In the genomic region with DNA sequence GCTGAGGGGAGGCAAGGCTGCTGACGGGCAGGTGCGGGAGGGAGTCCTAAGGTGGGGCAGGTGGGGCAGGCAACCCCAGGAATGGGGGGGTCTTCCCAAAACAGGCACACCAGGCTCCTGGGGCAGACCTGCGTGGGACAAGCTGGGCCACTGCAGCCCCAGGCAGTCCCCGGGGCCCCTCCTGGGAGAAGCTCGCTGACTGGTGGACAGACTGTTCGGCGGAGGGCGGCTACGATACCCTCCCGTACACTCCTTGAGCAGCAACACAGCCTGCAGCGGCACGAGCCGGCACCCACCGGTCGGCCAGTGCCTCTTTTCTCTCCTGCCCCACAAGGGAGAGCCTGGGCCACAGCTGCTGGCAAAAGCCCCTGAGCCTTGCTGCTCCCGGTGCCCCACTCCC, we compare ENCODE assay signal across 26 cellular contexts.
"Had no signal": no experiment of that assay in that cellular context is flagged by ENCODE, and none has a peak within 500 bp of the region (broad histone marks: within the 10 kb centered on the region; RNA-seq: fewer than 3 reads in every experiment).

No MANE protein-coding gene starts in this region.

- H3K27me3 Mint-ChIP-seq: effector memory CD8-positive, alpha-beta T cell; naive B cell; natural killer cell treated with Interleukin-12 subunit alpha and Interleukin-12 subunit beta and Interleukin-15 and Interleukin-18, amount 100 ng/mL, for 72 hours; stimulated activated naive CD8-positive, alpha-beta T cell treated with anti-CD3 and anti-CD28 coated beads, Interleukin-15, Interleukin-2, amounts not matched to agents 100 ng/mL and 50 ng/mL, for 24 hours had no signal

- ATAC-seq: effector memory CD8-positive, alpha-beta T cell; gastrocnemius medialis; left lobe of liver; mucosa of descending colon; natural killer cell treated with Interleukin-12 subunit alpha and Interleukin-12 subunit beta and Interleukin-15 and Interleukin-18, amount 100 ng/mL, for 72 hours; sciatic nerve had no signal

- H3K9me3 Mint-ChIP-seq: effector memory CD8-positive, alpha-beta T cell; mesothelial cell of epicardium; naive B cell; natural killer cell treated with Interleukin-12 subunit alpha and Interleukin-12 subunit beta and Interleukin-15 and Interleukin-18, amount 100 ng/mL, for 72 hours; neural progenitor cell; stimulated activated naive CD8-positive, alpha-beta T cell treated with anti-CD3 and anti-CD28 coated beads, Interleukin-15, Interleukin-2, amounts not matched to agents 100 ng/mL and 50 ng/mL, for 24 hours had no signal

- H3K9me3 ChIP-seq: gastrocnemius medialis, heart left ventricle, mucosa of descending colon, ovary, thoracic aorta, tibial nerve, vagina had no signal

- H3K4me1 ChIP-seq: neural progenitor cell, vagina had no signal

- H3K4me3 ChIP-seq: gastrocnemius medialis, heart left ventricle, hepatocyte, mucosa of descending colon, neural progenitor cell, ovary, smooth muscle cell, thoracic aorta, tibial nerve, vagina had no signal

- H3K27ac ChIP-seq: hepatocyte, neural progenitor cell, ovary, tibial nerve, vagina had no signal

- H3K4me2 ChIP-seq: hepatocyte, neural progenitor cell, smooth muscle cell had no signal

- H3K79me2 ChIP-seq: hepatocyte had no signal

- H3K27ac Mint-ChIP-seq: mesothelial cell of epicardium; natural killer cell treated with Interleukin-12 subunit alpha and Interleukin-12 subunit beta and Interleukin-15 and Interleukin-18, amount 100 ng/mL, for 72 hours; neural progenitor cell; stimulated activated naive CD8-positive, alpha-beta T cell treated with anti-CD3 and anti-CD28 coated beads, Interleukin-15, Interleukin-2, amounts not matched to agents 100 ng/mL and 50 ng/mL, for 24 hours had no signal

- H3K36me3 ChIP-seq: neural progenitor cell, ovary had no signal

- H3K36me3 Mint-ChIP-seq: natural killer cell treated with Interleukin-12 subunit alpha and Interleukin-12 subunit beta and Interleukin-15 and Interleukin-18, amount 100 ng/mL, for 72 hours had no signal

- H3K4me3 Mint-ChIP-seq: effector memory CD8-positive, alpha-beta T cell; mesothelial cell of epicardium; naive B cell; natural killer cell treated with Interleukin-12 subunit alpha and Interleukin-12 subunit beta and Interleukin-15 and Interleukin-18, amount 100 ng/mL, for 72 hours; neural progenitor cell; stimulated activated naive CD8-positive, alpha-beta T cell treated with anti-CD3 and anti-CD28 coated beads, Interleukin-15, Interleukin-2, amounts not matched to agents 100 ng/mL and 50 ng/mL, for 24 hours had no signal

- H3K4me1 Mint-ChIP-seq: mesothelial cell of epicardium, neural progenitor cell had no signal

- H3K9ac ChIP-seq: neural progenitor cell had no signal

- H3K27me3 ChIP-seq: gastrocnemius medialis, heart left ventricle, hepatocyte, neural progenitor cell, ovary, tibial nerve, vagina had no signal

- DNase-seq: cerebellar nuclear complex; cortex of kidney; effector memory CD8-positive, alpha-beta T cell; gastrocnemius medialis; kidney; mesenchymal stem cell; naive B cell; ovary; retina; stimulated activated CD4-positive, alpha-beta T cell treated with anti-CD3 and anti-CD28 coated beads, Interleukin-12 subunit alpha, Interleukin-12 subunit beta, amount 100 ng/mL, for 4 hours; stimulated activated CD4-positive, alpha-beta T cell treated with anti-CD3 and anti-CD28 coated beads, Interleukin-1b, Interleukin-23, amount 100 ng/mL, for 48 hours; stimulated activated CD4-positive, alpha-beta T cell treated with anti-CD3 and anti-CD28 coated beads, Interleukin-4, amount 100 ng/mL, for 1 hour; stimulated activated CD8-positive, alpha-beta memory T cell treated with anti-CD3 and anti-CD28 coated beads, Interleukin-4, amount 100 ng/mL, for 48 hours had no signal

- H2AFZ ChIP-seq: hepatocyte, neural progenitor cell had no signal
